Comparison of ENCODE assay signal across 8 cellular contexts in the genomic region with DNA sequence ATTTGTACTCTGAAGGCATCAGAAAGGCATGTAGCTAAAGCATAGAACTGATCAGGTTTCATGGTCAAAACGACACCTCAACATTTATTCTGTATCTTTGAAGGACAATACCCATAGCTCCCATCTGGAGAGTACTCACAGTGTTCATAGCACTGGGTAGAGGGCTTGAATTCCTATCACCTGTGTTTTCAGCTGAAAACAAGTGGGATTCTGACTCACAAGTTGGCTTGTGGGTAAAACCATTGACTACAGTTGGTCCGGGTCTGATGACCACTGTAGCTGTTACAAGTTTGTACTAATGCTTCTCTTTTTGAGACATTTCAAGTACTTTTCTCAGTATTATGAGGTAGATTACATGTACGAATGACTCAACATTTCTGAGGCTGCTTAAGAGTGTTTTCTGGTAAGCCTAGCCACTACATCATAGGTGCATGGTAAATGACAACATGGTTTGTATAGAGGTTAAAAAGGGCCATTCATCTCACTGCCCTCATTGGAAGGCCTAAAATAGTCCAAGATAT.
DNase-seq lines count a peak whose midpoint lies in the region; ATAC-seq and TF ChIP-seq lines count a peak whose summit lies in the region.

No MANE protein-coding gene starts in this region.

- H3K27ac ChIP-seq in transverse colon, result peak overlapping the region; percentile 75 to 86 (median 78)

- H3K4me3 ChIP-seq in fibroblast of mammary gland (ENCODE audit: control insufficient read depth, low read depth, low read length) (no peak overlapping the region), transverse colon (no peak overlapping the region)

- H3K27me3 ChIP-seq in transverse colon, result no peaks in the 10 kb centered on the region

- 74 to 80% methylated on average over 1 to 3 of the region's 3 CpGs for WGBS in transverse colon (ENCODE audit: low coverage in 1 of 2), 2 donors

- TF ChIP-seq EP300 in transverse colon (IDR thresholded peaks at IDR 0.05; ENCODE audit: low read depth), result no peak

- peak; percentile 61 for DNase-seq in DMS53 treated with DMSO at 0.1 percent for 48 hours (lab: John Stamatoyannopoulos, UW; ENCODE audit: unreplicated experiment)
- peak; percentile 77 for DNase-seq in SKM-1 treated with dmso at 0.1 percent for 144 hours (lab: John Stamatoyannopoulos, UW; ENCODE audit: unreplicated experiment)
- peak; percentile 85 for DNase-seq in fibroblast of mammary gland (ENCODE audit: low read depth)
- no peak for DNase-seq in transverse colon
- DNase-seq in NCI-H1417 treated with DMSO at 0.1 percent for 48 hours (lab: John Stamatoyannopoulos, UW), result no peak
- no peak for DNase-seq in DMS153 treated with DMSO at 0.1 percent for 48 hours (lab: John Stamatoyannopoulos, UW; ENCODE audit: unreplicated experiment)
- DNase-seq in NCI-H510A treated with DMSO at 0.1 percent for 48 hours (lab: John Stamatoyannopoulos, UW), result no peak

- intact Hi-C loops in transverse colon (cut with DNase I; ENCODE audit: low total_unique reads), result no loop called here

- ATAC-seq in HG02642 (IDR thresholded peaks at IDR 0.05; ENCODE audit: poor library complexity, unreplicated experiment), result peak; percentile 30

- TF ChIP-seq POLR2A in transverse colon (IDR thresholded peaks at IDR 0.05), result no peak

- no peak for TF ChIP-seq CTCF in fibroblast of mammary gland (conservative IDR thresholded peaks at IDR 0.05; ENCODE audit: control insufficient read depth, insufficient read depth, low read depth, low read length)
- TF ChIP-seq CTCF in transverse colon (IDR thresholded peaks at IDR 0.05), result no peak

- peaks cover 6 to 48% (median 19%) of the 10 kb centered on the region in 4 donors for H3K4me1 ChIP-seq in transverse colon

- no peaks in the 10 kb centered on the region for H3K9me3 ChIP-seq in transverse colon

- no peaks in the 10 kb centered on the region for H3K36me3 ChIP-seq in transverse colon

- in situ Hi-C loops in transverse colon (cut with MboI; ENCODE audit: low pct_ligation_motif_present in 1 of 4, low pct_unique_long_range_greater_than_20kb in 1 of 4, low sequenced_read_pairs in 3 of 4), result no loop called here

Comparison
In these comparisons a context has a peak if more than half of its experiments do, and no peak if none do; other contexts are left out.
1. DNase-seq: peak in DMS53 treated with DMSO at 0.1 percent for 48 hours (single experiment), SKM-1 treated with dmso at 0.1 percent for 144 hours (single experiment) and fibroblast of mammary gland (single experiment); none in transverse colon (single experiment), NCI-H1417 treated with DMSO at 0.1 percent for 48 hours (single experiment), DMS153 treated with DMSO at 0.1 percent for 48 hours (single experiment) and NCI-H510A treated with DMSO at 0.1 percent for 48 hours (single experiment).